22 cellular contexts compared by ENCODE assay signal in the genomic region with DNA sequence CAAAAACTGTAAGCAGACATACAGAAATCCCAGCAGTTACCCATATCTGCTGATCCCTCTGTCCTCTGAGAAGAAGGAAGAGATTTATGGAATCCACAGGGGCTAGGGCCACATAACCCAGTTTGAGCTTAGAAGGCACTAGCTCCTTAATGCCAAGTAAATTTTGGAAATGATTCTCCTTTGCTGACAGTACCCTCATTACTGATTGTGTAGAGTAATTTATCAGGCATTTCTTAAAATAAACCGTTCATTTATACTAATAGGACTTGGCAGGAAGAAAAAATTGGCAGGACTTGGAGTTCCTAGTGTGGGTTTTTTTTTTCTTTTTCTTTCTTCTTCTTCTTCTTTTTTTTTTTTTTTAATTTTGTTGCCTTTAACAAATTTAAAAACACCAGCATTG.
DNase-seq lines count a peak whose midpoint lies in the region; ATAC-seq, FAIRE-seq and TF ChIP-seq lines count a peak whose summit lies in the region.
"Had no signal": no experiment of that assay in that cellular context is flagged by ENCODE, and none has a peak within 500 bp of the region (broad histone marks: within the 10 kb centered on the region; RNA-seq: fewer than 3 reads in every experiment).

No MANE protein-coding gene starts in this region.

- no peaks in the 10 kb centered on the region for H3K4me1 ChIP-seq in PC-9 (replicated peaks; ENCODE audit: insufficient read depth)
- H3K4me1 ChIP-seq in astrocyte (ENCODE audit: insufficient read depth, low read length) = no peaks in the 10 kb centered on the region
- H3K4me1 ChIP-seq in gastroesophageal sphincter = peaks cover 9 to 76% (median 19%) of the 10 kb centered on the region in 3 donors

- no peaks in the 10 kb centered on the region for H3K9me2 ChIP-seq in PC-9 (ENCODE audit: insufficient read depth)

- H3K9me3 Mint-ChIP-seq in astrocyte (ENCODE audit: unreplicated experiment) = no peaks in the 10 kb centered on the region

- no peak for TF ChIP-seq POLR2A in gastroesophageal sphincter (IDR thresholded peaks at IDR 0.05)

- H3K27me3 ChIP-seq in PC-9 (ENCODE audit: insufficient read depth, low read depth) = no peaks in the 10 kb centered on the region
- H3K27me3 ChIP-seq in astrocyte (ENCODE audit: insufficient read depth, low read length) = no peaks in the 10 kb centered on the region
- H3K27me3 ChIP-seq in gastroesophageal sphincter = no peaks in the 10 kb centered on the region

- no peaks in the 10 kb centered on the region for H4K20me1 ChIP-seq in PC-9 (ENCODE audit: insufficient read depth)
- H4K20me1 ChIP-seq in astrocyte (ENCODE audit: insufficient read depth, low read length) = no peaks in the 10 kb centered on the region

- 10 to 17% methylated on average over 1 of the region's 1 CpG for WGBS in gastroesophageal sphincter (ENCODE audit: low coverage in 1 of 2), 2 donors

- FAIRE-seq in astrocyte (lab: Jason Lieb, UNC) = no peak
- FAIRE-seq: D721Med, G401.6 had no signal

- no peaks in the 10 kb centered on the region for H3K79me2 ChIP-seq in PC-9 (ENCODE audit: low read depth)
- no peaks in the 10 kb centered on the region for H3K79me2 ChIP-seq in astrocyte (ENCODE audit: insufficient read depth, low read length)

- H3F3A ChIP-seq in PC-9 (ENCODE audit: insufficient read depth, low read depth) = no peaks in the 10 kb centered on the region

- no peak overlapping the region for H3K27ac ChIP-seq in PC-9
- no peak overlapping the region for H3K27ac ChIP-seq in astrocyte (ENCODE audit: low read depth, low read length)
- H3K27ac ChIP-seq in gastroesophageal sphincter = peak overlapping the region; percentile 63 to 73 (median 72)
- H3K27ac ChIP-seq: C4-2B had no signal

- no peaks in the 10 kb centered on the region for H3K36me3 Mint-ChIP-seq in astrocyte (ENCODE audit: low read depth, unreplicated experiment)

- no peaks in the 10 kb centered on the region for H3K27me3 Mint-ChIP-seq in astrocyte (ENCODE audit: low read depth, unreplicated experiment)

- CTCF ChIA-PET in PC-9 (lab: Charles Lee) = no interaction called here

- no peak for TF ChIP-seq EP300 in gastroesophageal sphincter (IDR thresholded peaks at IDR 0.05)

- H3K4me3 Mint-ChIP-seq in astrocyte (ENCODE audit: unreplicated experiment) = no peak overlapping the region

- DNase-seq in PC-9 (no peak), astrocyte (ENCODE audit: low read depth) (peak; percentile 19), pons (ENCODE audit: low spot score) (peak; percentile 67), NCI-H2227 (lab: John Stamatoyannopoulos, UW; ENCODE audit: unreplicated experiment) (no peak), HCEC 1CT (no peak), DMS153 (lab: John Stamatoyannopoulos, UW) (no peak)
- DNase-seq: ACHN, DMS79, GOT3, KG1, MV-4-11, NCI-H1417 treated with DMSO at 0.1 percent for 48 hours, NCI-H187 treated with DMSO at 0.1 percent for 48 hours, NCI-H226, NCI-H524, NCI-H82, RPMI8226 had no signal

- no peak for ATAC-seq in gastroesophageal sphincter
- ATAC-seq in GM19467 (IDR thresholded peaks at IDR 0.05; ENCODE audit: unreplicated experiment) = no peak

- H3K4me2 ChIP-seq in PC-9 (no peak overlapping the region), astrocyte (ENCODE audit: low read length) (no peak overlapping the region)

- H3K4me3 ChIP-seq in PC-9 (no peak overlapping the region), astrocyte (ENCODE audit: insufficient read depth, low read depth, low read length) (no peak overlapping the region), gastroesophageal sphincter (no peak overlapping the region)

- H3K9me3 ChIP-seq in PC-9 (ENCODE audit: insufficient read depth, low read depth) (no peaks in the 10 kb centered on the region), astrocyte (ENCODE audit: insufficient read depth, low read depth, low read length) (no peaks in the 10 kb centered on the region), gastroesophageal sphincter (no peaks in the 10 kb centered on the region)

- no peak overlapping the region for H3K27ac Mint-ChIP-seq in astrocyte (ENCODE audit: unreplicated experiment)

- POLR2A ChIA-PET in PC-9 (lab: Charles Lee; ENCODE audit: unreplicated experiment) = interaction anchor here (0.6 to 0.7 kb wide), 2 partner anchors 383 to 923 kb away, joined by 4 to 8 read pairs; partner anchors contain the start of gene INHBA

- intact Hi-C loops in PC-9 (cut with micrococcal nuclease; ENCODE audit: unreplicated experiment) = no loop called here

- H3K9ac ChIP-seq in astrocyte (ENCODE audit: low read length) = no peak overlapping the region

- no TSS peak for BruUV-seq in PC-9 (replicated peaks; lab: Mats Ljungman, UMichigan)

- no peaks in the 10 kb centered on the region for H3K36me3 ChIP-seq in PC-9 (ENCODE audit: low read depth)
- no peaks in the 10 kb centered on the region for H3K36me3 ChIP-seq in astrocyte (ENCODE audit: insufficient read depth, low read length)
- H3K36me3 ChIP-seq in gastroesophageal sphincter = no peaks in the 10 kb centered on the region

- H2AFZ ChIP-seq in PC-9 = peak overlapping the region; percentile 9; the same call in 1 of the 2 replicates
- H2AFZ ChIP-seq in astrocyte (ENCODE audit: low read depth, low read length) = no peak overlapping the region

- peaks cover 19% of the 10 kb centered on the region for H3K4me1 Mint-ChIP-seq in astrocyte (ENCODE audit: low read depth, unreplicated experiment)

- no peak for TF ChIP-seq CTCF in PC-9 (conservative IDR thresholded peaks at IDR 0.05)
- no peak for TF ChIP-seq CTCF in astrocyte (IDR thresholded peaks at IDR 0.05; ENCODE audit: insufficient read depth, low read depth, low read length)
- TF ChIP-seq CTCF in gastroesophageal sphincter (IDR thresholded peaks at IDR 0.05) = no peak

Comparison
In these comparisons a context has a peak if more than half of its experiments do, and no peak if none do; other contexts are left out.
1. DNase-seq: peak in astrocyte (single experiment) and pons (single experiment); none in PC-9 (0 of 2), NCI-H2227 (single experiment), HCEC 1CT (single experiment) and DMS153 (single experiment).
2. H3K27ac ChIP-seq: peak in gastroesophageal sphincter (4 of 4); none in PC-9 (single experiment) and astrocyte (single experiment).